15 cellular contexts compared by ENCODE assay signal in genomic region chr12:2409656-2410265, GRCh38.
"Had no signal": no experiment of that assay in that cellular context is flagged by ENCODE, and none has a peak within 500 bp of the region (broad histone marks: within the 10 kb centered on the region; RNA-seq: fewer than 3 reads in every experiment).

No MANE protein-coding gene starts in this region.

- DNase-seq: cortex of kidney; effector CD8-positive, alpha-beta T cell; foreskin melanocyte; kidney; left cardiac atrium; left ventricle myocardium inferior; mesenchymal stem cell; naive B cell; ovary; right lobe of liver; stimulated activated CD4-positive, alpha-beta T cell treated with anti-CD3 and anti-CD28 coated beads, Interleukin-2, amount 100 ng/mL, for 24 hours; stimulated activated CD4-positive, alpha-beta T cell treated with anti-CD3 and anti-CD28 coated beads, Interleukin-4, amount 100 ng/mL, for 4 hours; stimulated activated naive B cell treated with anti-CD40 and anti-IgM and Interleukin-4, amounts not matched to agents 10 μg/mL and 1 μg/mL and 100 μg/mL, for 72 hours; stimulated activated naive CD8-positive, alpha-beta T cell treated with anti-CD3 and anti-CD28 coated beads, Interleukin-15, amount 100 ng/mL, for 72 hours; transverse colon had no signal

- ATAC-seq: left cardiac atrium; right lobe of liver; stimulated activated naive B cell treated with anti-CD40 and anti-IgM and Interleukin-4, amounts not matched to agents 10 μg/mL and 1 μg/mL and 100 μg/mL, for 72 hours; stimulated activated naive CD8-positive, alpha-beta T cell treated with anti-CD3 and anti-CD28 coated beads, Interleukin-15, amount 100 ng/mL, for 72 hours had no signal
